In the genomic region with DNA sequence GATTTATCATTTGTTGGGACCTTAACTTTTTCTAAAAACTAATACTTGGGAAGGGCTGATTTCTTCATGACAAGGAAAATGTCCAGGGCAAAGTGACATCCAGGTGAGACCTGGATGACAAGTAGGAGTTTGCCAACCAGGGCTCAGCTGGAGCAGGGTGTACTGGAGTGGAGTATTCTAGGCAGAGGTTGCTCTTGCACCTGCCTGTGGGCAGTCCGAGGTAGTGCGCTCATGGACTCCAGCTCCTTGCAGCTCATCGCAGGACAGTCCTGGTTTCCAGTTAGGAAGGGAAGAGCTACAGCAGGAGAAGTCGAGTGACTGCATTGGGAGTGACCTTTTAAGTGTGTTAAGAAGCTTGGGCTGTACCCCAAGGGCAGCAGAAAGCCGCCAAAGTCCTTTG, we compare ENCODE assay signal across 15 cellular contexts.
A peak's percentile ranks its signal among the peaks of the same experiment; 100 is the strongest.
DNase-seq lines count a peak whose midpoint lies in the region; ATAC-seq and TF ChIP-seq lines count a peak whose summit lies in the region.
"Had no signal": no experiment of that assay in that cellular context is flagged by ENCODE, and none has a peak within 500 bp of the region (broad histone marks: within the 10 kb centered on the region; RNA-seq: fewer than 3 reads in every experiment).

No MANE protein-coding gene starts in this region.

- DNase-seq in LNCaP clone FGC (ENCODE audit: low read depth) (no peak), epithelial cell of proximal tubule (ENCODE audit: low read depth) (no peak), dorsolateral prefrontal cortex (no peak), NCI-H524 (lab: John Stamatoyannopoulos, UW) (no peak)
- DNase-seq in effector memory CD4-positive, alpha-beta T cell: no peak
- DNase-seq: activated CD4-positive, alpha-beta T cell treated with anti-CD3 and anti-CD28 coated beads for 1 hour; activated gamma-delta T cell treated with Interleukin-2 at 50 U/mL for 16 hours; central memory CD4-positive, alpha-beta T cell; NCI-H1694 treated with DMSO at 0.1 percent for 48 hours; SJCRH30 had no signal

- H3K4me3 ChIP-seq in LNCaP clone FGC (ENCODE audit: low read depth, low read length) (no peak overlapping the region), epithelial cell of proximal tubule (ENCODE audit: low read depth, low read length) (no peak overlapping the region), dorsolateral prefrontal cortex (no peak overlapping the region)
- no peak overlapping the region for H3K4me3 ChIP-seq in effector memory CD4-positive, alpha-beta T cell (ENCODE audit: insufficient read depth, low read depth, low read length, poor library complexity, severe bottlenecking)
- H3K4me3 ChIP-seq: SJCRH30, vagina had no signal

- peaks cover 12% of the 10 kb centered on the region for H3K36me3 ChIP-seq in effector memory CD4-positive, alpha-beta T cell (ENCODE audit: control insufficient read depth, insufficient read depth, low read length)

- TF ChIP-seq CTCF in 22Rv1 (IDR thresholded peaks at IDR 0.05) (0 out of 2 replicates have a peak, but pooled peaks have one; percentile 7), GM12874 (IDR thresholded peaks at IDR 0.05; ENCODE audit: insufficient read depth, low read depth, low read length) (0 out of 2 replicates have a peak, but pooled peaks have one; percentile 14), LNCaP clone FGC (IDR thresholded peaks at IDR 0.05; ENCODE audit: control insufficient read depth, extremely low read depth, insufficient read depth) (0 out of 2 replicates have a peak, but pooled peaks have one; percentile 15), epithelial cell of proximal tubule (conservative IDR thresholded peaks at IDR 0.05; ENCODE audit: low read depth, low read length) (peak; percentile 45), dorsolateral prefrontal cortex (IDR thresholded peaks at IDR 0.05 in 54 of 56, conservative IDR thresholded peaks at IDR 0.05 in 2 of 56; ENCODE audit: low read depth in 1 of 56, partially characterized antibody in 56 of 56) (peak in 1 of 56 donors; percentile 11)

- no peaks in the 10 kb centered on the region for H3K4me1 ChIP-seq in effector memory CD4-positive, alpha-beta T cell (ENCODE audit: control insufficient read depth, insufficient read depth, low read length, poor library complexity, severe bottlenecking)
- H3K4me1 ChIP-seq: SJCRH30 had no signal

- no peak for ATAC-seq in HG02610 (IDR thresholded peaks at IDR 0.05; ENCODE audit: unreplicated experiment)

- H3K9me3 ChIP-seq in effector memory CD4-positive, alpha-beta T cell (ENCODE audit: control insufficient read depth, low read length): no peaks in the 10 kb centered on the region
- H3K9me3 ChIP-seq: SJCRH30, vagina had no signal

- intact Hi-C loops in dorsolateral prefrontal cortex (cut with DNase I): no loop called here

- H3K27ac ChIP-seq in 22Rv1 (no peak overlapping the region), dorsolateral prefrontal cortex (no peak overlapping the region)
- H3K27ac ChIP-seq in effector memory CD4-positive, alpha-beta T cell (ENCODE audit: insufficient read depth, low read length, poor library complexity, severe bottlenecking): no peak overlapping the region
- H3K27ac ChIP-seq: C4-2B, SJCRH30, vagina had no signal

- H3K27me3 ChIP-seq in dorsolateral prefrontal cortex: no peaks in the 10 kb centered on the region
- H3K27me3 ChIP-seq in effector memory CD4-positive, alpha-beta T cell (replicated peaks; ENCODE audit: control insufficient read depth, insufficient read depth, low read length, poor library complexity, severe bottlenecking): no peaks in the 10 kb centered on the region
- H3K27me3 ChIP-seq: SJCRH30, vagina had no signal
